In genomic region chr22:37560682-37561208, GRCh38 we compare ENCODE assay signal across 7 cellular contexts. TPM values are rescaled to one million over a fixed set of nuclear protein-coding genes. Genes with fewer than 3 reads are reported as not detected.
A peak's percentile ranks its signal among the peaks of the same experiment; 100 is the strongest.
DNase-seq lines count a peak whose midpoint lies in the region; ATAC-seq, FAIRE-seq and TF ChIP-seq lines count a peak whose summit lies in the region.

No MANE protein-coding gene starts in this region.

- H3K27ac ChIP-seq in thymus (ENCODE audit: low read depth): peak overlapping the region; percentile 79

- ATAC-seq in left lobe of liver (peak; percentile 14), HG02970 (IDR thresholded peaks at IDR 0.05; ENCODE audit: low FRiP score, unreplicated experiment) (no peak), GM21515 (IDR thresholded peaks at IDR 0.05; ENCODE audit: unreplicated experiment) (no peak)

- 2% methylated on average over 62 of the region's 62 CpGs for WGBS in thymus

- H3K9me3 ChIP-seq in thymus (ENCODE audit: control insufficient read depth): peaks cover 2% of the 10 kb centered on the region

- H3K27me3 ChIP-seq in bronchial epithelial cell (ENCODE audit: control insufficient read depth, insufficient read depth, low read length) (no peaks in the 10 kb centered on the region), thymus (ENCODE audit: control insufficient read depth, insufficient read depth) (peaks cover 55% of the 10 kb centered on the region)

- FAIRE-seq in bronchial epithelial cell (lab: Jason Lieb, UNC): no peak

- TF ChIP-seq CTCF in bronchial epithelial cell (IDR thresholded peaks at IDR 0.05; ENCODE audit: insufficient read depth, low read length, severe bottlenecking): no peak

- H3K4me3 ChIP-seq in bronchial epithelial cell (ENCODE audit: low read depth, low read length): peak overlapping the region; percentile 88
- peak overlapping the region; percentile 34 for H3K4me3 ChIP-seq in thymus (ENCODE audit: low read length)

- DNase-seq in LHCN-M2 (ENCODE audit: low read depth) (peak; percentile 52), bronchial epithelial cell (ENCODE audit: low read depth) (no peak), left lobe of liver (ENCODE audit: low spot score) (no peak), erythroblast (lab: John Stamatoyannopoulos, UW) (no peak)

- peaks cover 3% of the 10 kb centered on the region for H3K36me3 ChIP-seq in bronchial epithelial cell (ENCODE audit: control insufficient read depth, insufficient read depth, low read length)
- no peaks in the 10 kb centered on the region for H3K36me3 ChIP-seq in thymus (ENCODE audit: control insufficient read depth, insufficient read depth)

- no peak for TF ChIP-seq POLR2A in erythroblast (IDR thresholded peaks at IDR 0.05; ENCODE audit: low read length)

- no peaks in the 10 kb centered on the region for H3K4me1 ChIP-seq in thymus (ENCODE audit: control insufficient read depth, insufficient read depth, low read length)

RNA-seq across cellular contexts. Expression of gene CDC42EP1, which starts 0.5 kb away (rescaled TPM):
- total RNA-seq in LHCN-M2 (2014; rRNA removed): 49.0 and 52.9 TPM in 2 replicates
- polyA plus RNA-seq in LHCN-M2 (2012): 98.5 TPM
- total RNA-seq in bronchial epithelial cell: 5.8 and 11.0 TPM in 2 replicates
- total RNA-seq in left lobe of liver: 38.9 TPM
- 5.8 TPM for polyA plus RNA-seq in thymus

RNA-seq across cellular contexts. Expression of gene LGALS2, which starts 19.1 kb away (rescaled TPM):
- total RNA-seq in LHCN-M2 (2014; rRNA removed): not detected in 2 replicates
- polyA plus RNA-seq in LHCN-M2 (2012): not detected
- total RNA-seq in bronchial epithelial cell: not detected in 2 replicates
- 0.65 TPM for total RNA-seq in left lobe of liver
- polyA plus RNA-seq in thymus: 42.3 TPM

RNA-seq across cellular contexts. Expression of gene CARD10, which starts 41.5 kb away (rescaled TPM):
- 22.4 and 23.0 TPM in 2 replicates for total RNA-seq in LHCN-M2 (2014; rRNA removed)
- 10.6 TPM for polyA plus RNA-seq in LHCN-M2 (2012)
- total RNA-seq in bronchial epithelial cell: 8.1 and 14.2 TPM in 2 replicates
- 22.4 TPM for total RNA-seq in left lobe of liver
- 4.2 TPM for polyA plus RNA-seq in thymus

RNA-seq across cellular contexts. Expression of gene GGA1, which starts 47.9 kb away (rescaled TPM):
- total RNA-seq in LHCN-M2 (2014; rRNA removed): 53.3 and 58.4 TPM in 2 replicates
- polyA plus RNA-seq in LHCN-M2 (2012): 29.9 TPM
- 36.1 and 41.5 TPM in 2 replicates for total RNA-seq in bronchial epithelial cell
- 27.3 TPM for total RNA-seq in left lobe of liver
- polyA plus RNA-seq in thymus: 99.5 TPM
